Comparison of ENCODE assay signal across 3 cellular contexts in genomic region chr7:100640438-100641410, GRCh38.
TF ChIP-seq lines count a peak whose summit lies in the region.

No MANE protein-coding gene starts in this region.

TF ChIP-seq in SK-N-SH, 30 proteins besides CTCF, POLR2A, EP300 and RAD21 (continues in another document):
- TF ChIP-seq RFX5 (IDR thresholded peaks at IDR 0.05; ENCODE audit: low read length): no peak
- no peak for TF ChIP-seq RXRA (IDR thresholded peaks at IDR 0.05; ENCODE audit: borderline replicate concordance, low read depth)
- no peak for TF ChIP-seq REST (IDR thresholded peaks at IDR 0.05; ENCODE audit: low read depth, low read length)
- TF ChIP-seq USF2 (IDR thresholded peaks at IDR 0.05; ENCODE audit: borderline replicate concordance, low read depth, low read length): no peak
- no peak for TF ChIP-seq PBX3 (IDR thresholded peaks at IDR 0.05)
- TF ChIP-seq FOSL2 (IDR thresholded peaks at IDR 0.05; ENCODE audit: borderline replicate concordance, low read depth): no peak
- no peak for TF ChIP-seq EZH2phosphoT487 (IDR thresholded peaks at IDR 0.05; ENCODE audit: borderline replicate concordance, low read depth)
- no peak for TF ChIP-seq NRF1 (IDR thresholded peaks at IDR 0.05; ENCODE audit: low read depth, low read length)
- TF ChIP-seq FOXJ3 (CRISPR knock-in tag; IDR thresholded peaks at IDR 0.05): no peak
- no peak for TF ChIP-seq MEF2A (IDR thresholded peaks at IDR 0.05; ENCODE audit: borderline replicate concordance, low read depth)
- no peak for TF ChIP-seq MAX (IDR thresholded peaks at IDR 0.05; ENCODE audit: low read depth)
- no peak for TF ChIP-seq NFIC (IDR thresholded peaks at IDR 0.05; ENCODE audit: borderline replicate concordance)
- no peak for TF ChIP-seq POLR2AphosphoS5 (IDR thresholded peaks at IDR 0.05; ENCODE audit: low read depth, low read length)

TF ChIP-seq in SK-N-SH treated with all-trans-retinoic acid at 6 μM for 48 hours, 23 proteins besides CTCF, POLR2A, EP300 and RAD21:
- TF ChIP-seq ARNTL (CRISPR knock-in tag; IDR thresholded peaks at IDR 0.05; ENCODE audit: borderline replicate concordance, low read depth) (no peak), CSRNP3 (CRISPR knock-in tag; IDR thresholded peaks at IDR 0.05) (no peak), PATZ1 (CRISPR knock-in tag; IDR thresholded peaks at IDR 0.05; ENCODE audit: borderline replicate concordance) (no peak), ZNF70 (CRISPR knock-in tag; IDR thresholded peaks at IDR 0.05) (no peak), GLIS3 (CRISPR knock-in tag; IDR thresholded peaks at IDR 0.05) (no peak), ZFP30 (CRISPR knock-in tag; IDR thresholded peaks at IDR 0.05) (no peak), ISL1 (CRISPR knock-in tag; IDR thresholded peaks at IDR 0.05) (no peak), ZNF8 (CRISPR knock-in tag; IDR thresholded peaks at IDR 0.05) (no peak)

TF ChIP-seq in HepG2, 621 proteins besides CTCF, POLR2A, EP300 and RAD21 (continues in another document):
- TF ChIP-seq ZBTB14 (CRISPR knock-in tag; IDR thresholded peaks at IDR 0.05) (no peak), MIER3 (CRISPR knock-in tag; IDR thresholded peaks at IDR 0.05; ENCODE audit: borderline replicate concordance) (no peak), ZNF83 (CRISPR knock-in tag; IDR thresholded peaks at IDR 0.05; ENCODE audit: borderline replicate concordance) (no peak), SYNCRIP (IDR thresholded peaks at IDR 0.05; ENCODE audit: insufficient read depth, low read depth, low read length) (no peak), NPAS2 (CRISPR knock-in tag; IDR thresholded peaks at IDR 0.05; ENCODE audit: borderline replicate concordance) (no peak), ZNF773 (CRISPR knock-in tag; IDR thresholded peaks at IDR 0.05; ENCODE audit: borderline replicate concordance) (no peak), MED13 (CRISPR knock-in tag; IDR thresholded peaks at IDR 0.05) (no peak), ZNF501 (CRISPR knock-in tag; IDR thresholded peaks at IDR 0.05) (0 out of 2 replicates have a peak, but pooled peaks have one; percentile 17), ZNF564 (CRISPR knock-in tag; IDR thresholded peaks at IDR 0.05) (no peak), SALL2 (CRISPR knock-in tag; IDR thresholded peaks at IDR 0.05) (0 out of 2 replicates have a peak, but pooled peaks have one; percentile 3), E2F5 (CRISPR knock-in tag; conservative IDR thresholded peaks at IDR 0.05) (no peak), ZNF598 (CRISPR knock-in tag; IDR thresholded peaks at IDR 0.05; ENCODE audit: borderline replicate concordance) (no peak), KLF12 (CRISPR knock-in tag; IDR thresholded peaks at IDR 0.05; ENCODE audit: borderline replicate concordance) (no peak), TFDP1 (CRISPR knock-in tag; IDR thresholded peaks at IDR 0.05; ENCODE audit: borderline replicate concordance) (no peak), ZNF761 (CRISPR knock-in tag; conservative IDR thresholded peaks at IDR 0.05) (no peak), PTBP1 (IDR thresholded peaks at IDR 0.05; ENCODE audit: low read depth, low read length, poor library complexity, severe bottlenecking) (no peak), PHF8 (CRISPR knock-in tag; IDR thresholded peaks at IDR 0.05) (no peak), GATA4 (IDR thresholded peaks at IDR 0.05; ENCODE audit: borderline replicate concordance, low read depth) (no peak), ZNF891 (CRISPR knock-in tag; IDR thresholded peaks at IDR 0.05) (no peak; the same call in 1 of the 2 replicates), BCL3 (CRISPR knock-in tag; IDR thresholded peaks at IDR 0.05) (no peak), DMAP1 (CRISPR knock-in tag; IDR thresholded peaks at IDR 0.05) (no peak), ISL2 (CRISPR knock-in tag; IDR thresholded peaks at IDR 0.05) (no peak), FOXK1 (CRISPR knock-in tag; IDR thresholded peaks at IDR 0.05; ENCODE audit: borderline replicate concordance, low read depth) (no peak), POGK (CRISPR knock-in tag; conservative IDR thresholded peaks at IDR 0.05) (no peak), PITX1 (CRISPR knock-in tag; IDR thresholded peaks at IDR 0.05) (no peak), MXD4 (CRISPR knock-in tag; IDR thresholded peaks at IDR 0.05) (no peak), DZIP1 (CRISPR knock-in tag; IDR thresholded peaks at IDR 0.05) (no peak), CBX1 (IDR thresholded peaks at IDR 0.05; ENCODE audit: low read depth) (no peak), ZNF451 (CRISPR knock-in tag; IDR thresholded peaks at IDR 0.05) (no peak), RFX3 (CRISPR knock-in tag; IDR thresholded peaks at IDR 0.05) (no peak), BCL6 (CRISPR knock-in tag; IDR thresholded peaks at IDR 0.05) (no peak), AGO2 (optimal IDR thresholded peaks at IDR 0.05; ENCODE audit: low read depth, low read length) (peak; percentile 32), TAF1 (CRISPR knock-in tag; IDR thresholded peaks at IDR 0.05) (no peak), ZHX1 (CRISPR knock-in tag; IDR thresholded peaks at IDR 0.05; ENCODE audit: low read depth) (no peak), ZNF687 (CRISPR knock-in tag; IDR thresholded peaks at IDR 0.05) (peak; percentile 41), GABPA (IDR thresholded peaks at IDR 0.05; ENCODE audit: low read depth, low read length) (no peak), GABPA (CRISPR knock-in tag; IDR thresholded peaks at IDR 0.05; ENCODE audit: low read depth) (no peak), DNMT1 (CRISPR knock-in tag; IDR thresholded peaks at IDR 0.05) (0 out of 2 replicates have a peak, but pooled peaks have one; percentile 33), ZNF775 (CRISPR knock-in tag; IDR thresholded peaks at IDR 0.05; ENCODE audit: borderline replicate concordance) (no peak), BHLHE40 (IDR thresholded peaks at IDR 0.05; ENCODE audit: low read length) (no peak), RBM39 (IDR thresholded peaks at IDR 0.05; ENCODE audit: low read depth, low read length, poor library complexity, severe bottlenecking) (peak; percentile 47), SMARCE1 (IDR thresholded peaks at IDR 0.05; ENCODE audit: borderline replicate concordance) (no peak), ZNF709 (CRISPR knock-in tag; IDR thresholded peaks at IDR 0.05) (0 out of 2 replicates have a peak, but pooled peaks have one; percentile 0), ZNF331 (CRISPR knock-in tag; IDR thresholded peaks at IDR 0.05) (no peak), THAP11 (CRISPR knock-in tag; IDR thresholded peaks at IDR 0.05) (no peak), ZNF263 (CRISPR knock-in tag; IDR thresholded peaks at IDR 0.05) (0 out of 2 replicates have a peak, but pooled peaks have one; percentile 34)
